25 cellular contexts compared by ENCODE assay signal in the genomic region with DNA sequence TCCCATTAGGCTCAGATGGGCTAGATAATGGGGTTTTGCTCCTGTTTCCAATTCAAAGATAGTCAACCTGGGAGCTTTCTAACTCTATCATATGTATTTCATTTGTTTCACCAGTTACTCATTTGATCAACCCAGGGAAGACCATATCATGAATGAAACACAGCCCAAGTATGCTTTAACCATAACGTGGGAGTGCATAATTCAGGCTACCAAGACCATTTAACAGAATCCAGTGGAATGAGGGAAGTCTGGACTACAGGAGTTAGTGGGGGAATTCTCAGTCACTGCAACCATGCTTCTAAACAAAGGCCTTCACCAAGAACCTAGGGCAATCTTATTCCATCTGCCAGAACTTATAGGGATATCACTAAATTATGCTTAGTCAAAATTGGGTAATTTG. TPM values are rescaled to one million over a fixed set of nuclear protein-coding genes. Genes with fewer than 3 reads are reported as not detected.
A peak's percentile ranks its signal among the peaks of the same experiment; 100 is the strongest.
DNase-seq lines count a peak whose midpoint lies in the region; ATAC-seq, FAIRE-seq and TF ChIP-seq lines count a peak whose summit lies in the region.
"Had no signal": no experiment of that assay in that cellular context is flagged by ENCODE, and none has a peak within 500 bp of the region (broad histone marks: within the 10 kb centered on the region; RNA-seq: fewer than 3 reads in every experiment).

No MANE protein-coding gene starts in this region.

- no peaks in the 10 kb centered on the region for H3K4me1 ChIP-seq in GM23338 (ENCODE audit: insufficient read depth)
- H3K4me1 ChIP-seq: SJCRH30 had no signal

- H3F3A ChIP-seq in GM23338 (replicated peaks; ENCODE audit: low read depth) = peaks cover 15% of the 10 kb centered on the region

- H3K36me3 Mint-ChIP-seq in GM23338 (ENCODE audit: low read depth) = peaks cover 54% of the 10 kb centered on the region

- ATAC-seq in GM23338 (no peak), HG03095 (IDR thresholded peaks at IDR 0.05; ENCODE audit: unreplicated experiment) (no peak)
- ATAC-seq: HCT116, T-cell had no signal

- H3K27me3 Mint-ChIP-seq in GM23338 (ENCODE audit: insufficient read depth, low read depth, poor library complexity) = peaks cover 16% of the 10 kb centered on the region
- H3K27me3 Mint-ChIP-seq: B cell; CD4-positive, alpha-beta T cell; IgD-negative memory B cell; T-cell had no signal

- H3K4me3 Mint-ChIP-seq in GM23338 = no peak overlapping the region
- H3K4me3 Mint-ChIP-seq: B cell; CD4-positive, alpha-beta T cell; IgD-negative memory B cell; T-cell had no signal

- H3K9me3 Mint-ChIP-seq in GM23338 = no peaks in the 10 kb centered on the region
- H3K9me3 Mint-ChIP-seq: CD4-positive, alpha-beta T cell; IgD-negative memory B cell; T-cell had no signal

- 0 out of 2 replicates have a peak overlapping the region, but pooled peaks have one; percentile 69 for H3K27ac ChIP-seq in GM23338 (ENCODE audit: low read depth)
- H3K27ac ChIP-seq: SJCRH30 had no signal

- H3K79me2 ChIP-seq in GM23338 (replicated peaks; ENCODE audit: insufficient read depth) = 0 out of 2 replicates have a peak, but pooled peaks cover 4% of the 10 kb centered on the region

- H3K27me3 ChIP-seq in BJ (ENCODE audit: control insufficient read depth, insufficient read depth, low read length) = no peaks in the 10 kb centered on the region
- no peaks in the 10 kb centered on the region for H3K27me3 ChIP-seq in GM23338 (ENCODE audit: insufficient read depth)
- H3K27me3 ChIP-seq: SJCRH30 had no signal

- H3K4me3 ChIP-seq in BJ (ENCODE audit: low read depth, low read length) (no peak overlapping the region), GM23338 (no peak overlapping the region), foreskin fibroblast (ENCODE audit: low read depth in 1 of 2, low read length in 2 of 2) (no peak overlapping the region)
- H3K4me3 ChIP-seq: SJCRH30 had no signal

- no peaks in the 10 kb centered on the region for H3K4me1 Mint-ChIP-seq in GM23338
- H3K4me1 Mint-ChIP-seq: B cell, T-cell had no signal

- no peaks in the 10 kb centered on the region for H3K9me2 ChIP-seq in GM23338 (ENCODE audit: insufficient read depth)

- H4K20me1 ChIP-seq in GM23338 (replicated peaks; ENCODE audit: insufficient read depth) = 0 out of 2 replicates have a peak, but pooled peaks cover 2% of the 10 kb centered on the region

- H2AFZ ChIP-seq in GM23338 = no peak overlapping the region

- peaks cover 5% of the 10 kb centered on the region for H3K36me3 ChIP-seq in BJ (ENCODE audit: control insufficient read depth, insufficient read depth, low read length)
- H3K36me3 ChIP-seq in GM23338 (ENCODE audit: insufficient read depth) = peaks cover 16% of the 10 kb centered on the region

- no peak for FAIRE-seq in GM19239 (lab: Jason Lieb, UNC)
- FAIRE-seq: H1, RCC 7860 had no signal

- no peak overlapping the region; the same call in 1 of the 2 replicates for H3K27ac Mint-ChIP-seq in GM23338
- H3K27ac Mint-ChIP-seq: B cell; CD4-positive, alpha-beta T cell; IgD-negative memory B cell; T-cell had no signal

- H3K4me2 ChIP-seq in GM23338 = no peak overlapping the region

- POLR2A ChIA-PET in BJ (lab: Charles Lee) = no interaction called here

- CTCF ChIA-PET in BJ (lab: Yijun Ruan, JAX) = no interaction called here

- DNase-seq in BJ (ENCODE audit: low read depth) (peak; percentile 20), GM23338 (ENCODE audit: low spot score) (no peak), astrocyte of the hippocampus (ENCODE audit: low read depth, low spot score) (peak; percentile 3), foreskin fibroblast (peak; percentile 23 to 63), GDM1 (lab: John Stamatoyannopoulos, UW) (no peak), GM19239 (ENCODE audit: insufficient read length, low spot score) (no peak), iPS-NIHi11 (ENCODE audit: low spot score) (no peak)
- DNase-seq: Caco-2; CD4-positive, alpha-beta T cell; DMS 273 treated with DMSO at 0.1 percent for 48 hours; MV-4-11; NCI-H1105 treated with DMSO at 0.1 percent for 48 hours; NCI-H2081 treated with DMSO at 0.1 percent for 48 hours; NCI-H2171 treated with DMSO at 0.1 percent for 48 hours; NCI-H446; NCI-H526; OCI-M1; SJCRH30; T-cell had no signal

- TF ChIP-seq CTCF in BJ (IDR thresholded peaks at IDR 0.05; ENCODE audit: insufficient read depth, low read depth, low read length) = no peak
- TF ChIP-seq CTCF in GM23338 (conservative IDR thresholded peaks at IDR 0.05; ENCODE audit: low read depth in 2 of 2) = no peak
- no peak for TF ChIP-seq CTCF in foreskin fibroblast (IDR thresholded peaks at IDR 0.05; ENCODE audit: low read depth, low read length)

TF ChIP-seq in GM23338, 12 proteins besides CTCF, POLR2A, EP300 and RAD21 (continues in another document):
- TF ChIP-seq ZNF114 (CRISPR knock-in tag; IDR thresholded peaks at IDR 0.05) (no peak), CREB1 (CRISPR knock-in tag; IDR thresholded peaks at IDR 0.05; ENCODE audit: low read depth) (no peak), NANOG (IDR thresholded peaks at IDR 0.05; ENCODE audit: borderline replicate concordance) (no peak), JUNB (IDR thresholded peaks at IDR 0.05; ENCODE audit: unreplicated experiment) (no peak), EZH2 (IDR thresholded peaks at IDR 0.05; ENCODE audit: low read depth, unreplicated experiment) (no peak), STAT1 (IDR thresholded peaks at IDR 0.05; ENCODE audit: unreplicated experiment) (no peak), ZNF331 (CRISPR knock-in tag; IDR thresholded peaks at IDR 0.05; ENCODE audit: low read depth) (no peak)
- TF ChIP-seq, protein P1, sequence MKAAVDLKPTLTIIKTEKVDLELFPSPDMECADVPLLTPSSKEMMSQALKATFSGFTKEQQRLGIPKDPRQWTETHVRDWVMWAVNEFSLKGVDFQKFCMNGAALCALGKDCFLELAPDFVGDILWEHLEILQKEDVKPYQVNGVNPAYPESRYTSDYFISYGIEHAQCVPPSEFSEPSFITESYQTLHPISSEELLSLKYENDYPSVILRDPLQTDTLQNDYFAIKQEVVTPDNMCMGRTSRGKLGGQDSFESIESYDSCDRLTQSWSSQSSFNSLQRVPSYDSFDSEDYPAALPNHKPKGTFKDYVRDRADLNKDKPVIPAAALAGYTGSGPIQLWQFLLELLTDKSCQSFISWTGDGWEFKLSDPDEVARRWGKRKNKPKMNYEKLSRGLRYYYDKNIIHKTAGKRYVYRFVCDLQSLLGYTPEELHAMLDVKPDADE (IDR thresholded peaks at IDR 0.05) = no peak
- TF ChIP-seq, protein P2, sequence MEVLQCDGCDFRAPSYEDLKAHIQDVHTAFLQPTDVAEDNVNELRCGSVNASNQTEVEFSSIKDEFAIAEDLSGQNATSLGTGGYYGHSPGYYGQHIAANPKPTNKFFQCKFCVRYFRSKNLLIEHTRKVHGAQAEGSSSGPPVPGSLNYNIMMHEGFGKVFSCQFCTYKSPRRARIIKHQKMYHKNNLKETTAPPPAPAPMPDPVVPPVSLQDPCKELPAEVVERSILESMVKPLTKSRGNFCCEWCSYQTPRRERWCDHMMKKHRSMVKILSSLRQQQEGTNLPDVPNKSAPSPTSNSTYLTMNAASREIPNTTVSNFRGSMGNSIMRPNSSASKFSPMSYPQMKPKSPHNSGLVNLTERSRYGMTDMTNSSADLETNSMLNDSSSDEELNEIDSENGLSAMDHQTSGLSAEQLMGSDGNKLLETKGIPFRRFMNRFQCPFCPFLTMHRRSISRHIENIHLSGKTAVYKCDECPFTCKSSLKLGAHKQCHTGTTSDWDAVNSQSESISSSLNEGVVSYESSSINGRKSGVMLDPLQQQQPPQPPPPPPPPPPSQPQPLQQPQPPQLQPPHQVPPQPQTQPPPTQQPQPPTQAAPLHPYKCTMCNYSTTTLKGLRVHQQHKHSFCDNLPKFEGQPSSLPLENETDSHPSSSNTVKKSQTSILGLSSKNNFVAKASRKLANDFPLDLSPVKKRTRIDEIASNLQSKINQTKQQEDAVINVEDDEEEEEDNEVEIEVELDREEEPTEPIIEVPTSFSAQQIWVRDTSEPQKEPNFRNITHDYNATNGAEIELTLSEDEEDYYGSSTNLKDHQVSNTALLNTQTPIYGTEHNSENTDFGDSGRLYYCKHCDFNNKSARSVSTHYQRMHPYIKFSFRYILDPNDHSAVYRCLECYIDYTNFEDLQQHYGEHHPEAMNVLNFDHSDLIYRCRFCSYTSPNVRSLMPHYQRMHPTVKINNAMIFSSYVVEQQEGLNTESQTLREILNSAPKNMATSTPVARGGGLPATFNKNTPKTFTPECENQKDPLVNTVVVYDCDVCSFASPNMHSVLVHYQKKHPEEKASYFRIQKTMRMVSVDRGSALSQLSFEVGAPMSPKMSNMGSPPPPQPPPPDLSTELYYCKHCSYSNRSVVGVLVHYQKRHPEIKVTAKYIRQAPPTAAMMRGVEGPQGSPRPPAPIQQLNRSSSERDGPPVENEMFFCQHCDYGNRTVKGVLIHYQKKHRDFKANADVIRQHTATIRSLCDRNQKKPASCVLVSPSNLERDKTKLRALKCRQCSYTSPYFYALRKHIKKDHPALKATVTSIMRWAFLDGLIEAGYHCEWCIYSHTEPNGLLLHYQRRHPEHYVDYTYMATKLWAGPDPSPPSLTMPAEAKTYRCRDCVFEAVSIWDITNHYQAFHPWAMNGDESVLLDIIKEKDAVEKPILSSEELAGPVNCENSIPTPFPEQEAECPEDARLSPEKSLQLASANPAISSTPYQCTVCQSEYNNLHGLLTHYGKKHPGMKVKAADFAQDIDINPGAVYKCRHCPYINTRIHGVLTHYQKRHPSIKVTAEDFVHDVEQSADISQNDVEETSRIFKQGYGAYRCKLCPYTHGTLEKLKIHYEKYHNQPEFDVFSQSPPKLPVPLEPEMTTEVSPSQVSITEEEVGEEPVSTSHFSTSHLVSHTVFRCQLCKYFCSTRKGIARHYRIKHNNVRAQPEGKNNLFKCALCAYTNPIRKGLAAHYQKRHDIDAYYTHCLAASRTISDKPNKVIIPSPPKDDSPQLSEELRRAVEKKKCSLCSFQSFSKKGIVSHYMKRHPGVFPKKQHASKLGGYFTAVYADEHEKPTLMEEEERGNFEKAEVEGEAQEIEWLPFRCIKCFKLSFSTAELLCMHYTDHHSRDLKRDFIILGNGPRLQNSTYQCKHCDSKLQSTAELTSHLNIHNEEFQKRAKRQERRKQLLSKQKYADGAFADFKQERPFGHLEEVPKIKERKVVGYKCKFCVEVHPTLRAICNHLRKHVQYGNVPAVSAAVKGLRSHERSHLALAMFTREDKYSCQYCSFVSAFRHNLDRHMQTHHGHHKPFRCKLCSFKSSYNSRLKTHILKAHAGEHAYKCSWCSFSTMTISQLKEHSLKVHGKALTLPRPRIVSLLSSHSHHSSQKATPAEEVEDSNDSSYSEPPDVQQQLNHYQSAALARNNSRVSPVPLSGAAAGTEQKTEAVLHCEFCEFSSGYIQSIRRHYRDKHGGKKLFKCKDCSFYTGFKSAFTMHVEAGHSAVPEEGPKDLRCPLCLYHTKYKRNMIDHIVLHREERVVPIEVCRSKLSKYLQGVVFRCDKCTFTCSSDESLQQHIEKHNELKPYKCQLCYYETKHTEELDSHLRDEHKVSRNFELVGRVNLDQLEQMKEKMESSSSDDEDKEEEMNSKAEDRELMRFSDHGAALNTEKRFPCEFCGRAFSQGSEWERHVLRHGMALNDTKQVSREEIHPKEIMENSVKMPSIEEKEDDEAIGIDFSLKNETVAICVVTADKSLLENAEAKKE (CRISPR knock-in tag; IDR thresholded peaks at IDR 0.05) = no peak

RNA-seq across cellular contexts. Expression of gene SLC16A1, which starts 15.0 kb away (rescaled TPM):
- 57.6 and 101 TPM in 2 replicates for polyA plus RNA-seq in BJ (2011; rRNA removed)
- 71.0 and 104 TPM in 2 replicates for polyA minus RNA-seq in BJ (2011; rRNA and poly(A)+ RNA removed)
- total RNA-seq in GM23338 (2014; rRNA removed; shearing (Covaris generic)) = 559 and 593 TPM in 2 replicates
- polyA plus RNA-seq in GM23338 (2016; fragmentation: Nextera tagmentation; extraction: Ambion mirVana) = 218 and 231 TPM in 2 replicates

Comparison
In these comparisons a context has a peak if more than half of its experiments do, and no peak if none do; other contexts are left out.
1. DNase-seq: peak in BJ (single experiment), astrocyte of the hippocampus (single experiment) and foreskin fibroblast (2 of 2); none in GM23338 (single experiment), GDM1 (single experiment), GM19239 (single experiment) and iPS-NIHi11 (single experiment).